In genomic region chr3:99384596-99384995, GRCh38 we compare ENCODE assay signal across 12 cellular contexts.
"Had no signal": no experiment of that assay in that cellular context is flagged by ENCODE, and none has a peak within 500 bp of the region (broad histone marks: within the 10 kb centered on the region; RNA-seq: fewer than 3 reads in every experiment).

No MANE protein-coding gene starts in this region.

- H3K27ac Mint-ChIP-seq: activated B cell treated with CpG ODN at 0.5 μM for 24 hours; activated naive CD4-positive, alpha-beta T cell treated with anti-CD3 and anti-CD28 coated beads, Interleukin-2, amount 10 ng/mL, durations not matched to agents 7 days and 5 days; activated T-helper 2 cell treated with anti-CD3 and anti-CD28 coated beads, Interferon-gamma antibody, Interleukin-2, Interleukin-4, amounts not matched to agents 10 μg/mL and 5 μg/mL and 100 μg/mL, durations not matched to agents 14 hours and 24 hours and 36 hours; brain; T-helper 1 cell treated with Interleukin-12 subunit alpha and Interleukin-12 subunit beta and Interleukin-4 antibody, amounts not matched to agents 30 μg/mL and 1 μg/mL, for 36 hours had no signal

- H3K36me3 Mint-ChIP-seq: activated naive CD4-positive, alpha-beta T cell treated with anti-CD3 and anti-CD28 coated beads, Interleukin-2, amount 10 ng/mL, durations not matched to agents 7 days and 5 days; brain had no signal

- H3K9me3 Mint-ChIP-seq: activated T-helper 2 cell treated with anti-CD3 and anti-CD28 coated beads, Interferon-gamma antibody, Interleukin-2, Interleukin-4, amounts not matched to agents 10 μg/mL and 5 μg/mL and 100 μg/mL, durations not matched to agents 14 hours and 24 hours and 36 hours; T-helper 1 cell treated with Interleukin-12 subunit alpha and Interleukin-12 subunit beta and Interleukin-4 antibody, amounts not matched to agents 30 μg/mL and 1 μg/mL, for 36 hours had no signal

- FAIRE-seq: colon had no signal

- H3K4me1 ChIP-seq: stomach, thyroid gland had no signal

- H3K9me3 ChIP-seq: thyroid gland had no signal

- H3K27me3 Mint-ChIP-seq: activated B cell treated with CpG ODN at 0.5 μM for 24 hours; activated naive CD4-positive, alpha-beta T cell treated with anti-CD3 and anti-CD28 coated beads, Interleukin-2, amount 10 ng/mL, durations not matched to agents 7 days and 5 days; brain had no signal

- H3K4me3 Mint-ChIP-seq: activated B cell treated with CpG ODN at 0.5 μM for 24 hours; activated naive CD4-positive, alpha-beta T cell treated with anti-CD3 and anti-CD28 coated beads, Interleukin-2, amount 10 ng/mL, durations not matched to agents 7 days and 5 days; brain; neural crest cell; T-helper 1 cell treated with Interleukin-12 subunit alpha and Interleukin-12 subunit beta and Interleukin-4 antibody, amounts not matched to agents 30 μg/mL and 1 μg/mL, for 36 hours had no signal

- H3K27me3 ChIP-seq: stomach, thyroid gland had no signal

- H3K27ac ChIP-seq: skin epidermis, stomach, thyroid gland had no signal

- DNase-seq: activated B cell treated with CpG ODN at 0.5 μM for 24 hours; activated CD4-positive, alpha-beta T cell treated with anti-CD3 and anti-CD28 coated beads, Interleukin-2, amount 50 U/mL, for 1 hour; activated naive CD4-positive, alpha-beta T cell treated with anti-CD3 and anti-CD28 coated beads, Interleukin-2, amount 10 ng/mL, durations not matched to agents 7 days and 5 days; activated T-cell treated with anti-CD3 and anti-CD28 coated beads for 4 hours; stomach; thyroid gland had no signal

- H3K36me3 ChIP-seq: stomach, thyroid gland had no signal

- H3K4me1 Mint-ChIP-seq: activated B cell treated with CpG ODN at 0.5 μM for 24 hours; activated naive CD4-positive, alpha-beta T cell treated with anti-CD3 and anti-CD28 coated beads, Interleukin-2, amount 10 ng/mL, durations not matched to agents 7 days and 5 days; neural crest cell had no signal

- H3K4me3 ChIP-seq: skin epidermis, stomach, thyroid gland had no signal
